Comparison of ENCODE assay signal across 8 cellular contexts in genomic region chrX:56726609-56727008, GRCh38. TPM values are rescaled to one million over a fixed set of nuclear protein-coding genes. Genes with fewer than 3 reads are reported as not detected.
DNase-seq lines count a peak whose midpoint lies in the region; ATAC-seq and TF ChIP-seq lines count a peak whose summit lies in the region.

No MANE protein-coding gene starts in this region.

- no peak overlapping the region for H3K4me3 ChIP-seq in GM23338
- no peak overlapping the region for H3K4me3 ChIP-seq in tibial artery

- H2AFZ ChIP-seq in GM23338 = no peak overlapping the region

- DNase-seq in SIG-M5 treated with dmso at 0.1 percent for 504 hours (lab: John Stamatoyannopoulos, UW; ENCODE audit: unreplicated experiment) (peak; percentile 49), SIG-M5 (lab: John Stamatoyannopoulos, UW) (no peak), GM23338 (ENCODE audit: low spot score) (peak; percentile 60), NCI-H2029 treated with DMSO at 0.1 percent for 48 hours (lab: John Stamatoyannopoulos, UW) (peak; percentile 22), iPS-NIHi7 (ENCODE audit: extremely low spot score) (peak; percentile 9), tibial artery (no peak)
- DNase-seq in activated T-helper 1 cell treated with anti-CD3 and anti-CD28 coated beads, Interleukin-12 subunit alpha, Interleukin-12 subunit beta, Interleukin-2, Interleukin-4 antibody, amounts not matched to agents 30 ng/mL and 10 ng/mL and 1 ng/mL, durations not matched to agents 14 hours and 24 hours and 36 hours (ENCODE audit: low spot score) = peak; percentile 10

- no peak overlapping the region for H3K27ac Mint-ChIP-seq in GM23338
- no peak overlapping the region for H3K27ac Mint-ChIP-seq in activated T-helper 1 cell treated with anti-CD3 and anti-CD28 coated beads, Interleukin-12 subunit alpha, Interleukin-12 subunit beta, Interleukin-2, Interleukin-4 antibody, amounts not matched to agents 30 ng/mL and 10 ng/mL and 1 ng/mL, durations not matched to agents 14 hours and 24 hours and 36 hours

- H3K4me1 ChIP-seq in GM23338 (ENCODE audit: insufficient read depth) (no peaks in the 10 kb centered on the region), tibial artery (peaks cover 0 to 13% (median 0%) of the 10 kb centered on the region in 4 donors)

- H3K36me3 Mint-ChIP-seq in GM23338 (ENCODE audit: low read depth) = no peaks in the 10 kb centered on the region
- no peaks in the 10 kb centered on the region for H3K36me3 Mint-ChIP-seq in activated T-helper 1 cell treated with anti-CD3 and anti-CD28 coated beads, Interleukin-12 subunit alpha, Interleukin-12 subunit beta, Interleukin-2, Interleukin-4 antibody, amounts not matched to agents 30 ng/mL and 10 ng/mL and 1 ng/mL, durations not matched to agents 14 hours and 24 hours and 36 hours (ENCODE audit: low read depth)

- intact Hi-C loops in activated T-helper 1 cell treated with anti-CD3 and anti-CD28 coated beads, Interleukin-12 subunit alpha, Interleukin-12 subunit beta, Interleukin-2, Interleukin-4 antibody, amounts not matched to agents 30 ng/mL and 10 ng/mL and 1 ng/mL, durations not matched to agents 14 hours and 24 hours and 36 hours (cut with micrococcal nuclease) = loop anchor here (1.0 to 5.0 kb wide), 4 partner anchors 329 to 494 kb away; partner anchors contain the start of gene KLF8
- intact Hi-C loops in tibial artery (cut with DNase I; ENCODE audit: low total_unique reads) = no loop called here

- H3K27me3 ChIP-seq in GM23338 (ENCODE audit: insufficient read depth) (no peaks in the 10 kb centered on the region), tibial artery (no peaks in the 10 kb centered on the region)

- TF ChIP-seq CTCF in GM23338 (conservative IDR thresholded peaks at IDR 0.05; ENCODE audit: low read depth in 2 of 2) = peak; percentile 60 to 61
- TF ChIP-seq CTCF in tibial artery (IDR thresholded peaks at IDR 0.05) = peak; percentile 45 to 50

- H3K27me3 Mint-ChIP-seq in GM23338 (ENCODE audit: insufficient read depth, low read depth, poor library complexity) = no peaks in the 10 kb centered on the region
- no peaks in the 10 kb centered on the region for H3K27me3 Mint-ChIP-seq in activated T-helper 1 cell treated with anti-CD3 and anti-CD28 coated beads, Interleukin-12 subunit alpha, Interleukin-12 subunit beta, Interleukin-2, Interleukin-4 antibody, amounts not matched to agents 30 ng/mL and 10 ng/mL and 1 ng/mL, durations not matched to agents 14 hours and 24 hours and 36 hours (ENCODE audit: insufficient read depth)

- H3K9me3 Mint-ChIP-seq in GM23338 = no peaks in the 10 kb centered on the region
- no peaks in the 10 kb centered on the region for H3K9me3 Mint-ChIP-seq in activated T-helper 1 cell treated with anti-CD3 and anti-CD28 coated beads, Interleukin-12 subunit alpha, Interleukin-12 subunit beta, Interleukin-2, Interleukin-4 antibody, amounts not matched to agents 30 ng/mL and 10 ng/mL and 1 ng/mL, durations not matched to agents 14 hours and 24 hours and 36 hours

- H3K4me3 Mint-ChIP-seq in GM23338 = no peak overlapping the region
- H3K4me3 Mint-ChIP-seq in activated T-helper 1 cell treated with anti-CD3 and anti-CD28 coated beads, Interleukin-12 subunit alpha, Interleukin-12 subunit beta, Interleukin-2, Interleukin-4 antibody, amounts not matched to agents 30 ng/mL and 10 ng/mL and 1 ng/mL, durations not matched to agents 14 hours and 24 hours and 36 hours = no peak overlapping the region

- no peaks in the 10 kb centered on the region for H3K9me2 ChIP-seq in GM23338 (ENCODE audit: insufficient read depth)

- H3K4me1 Mint-ChIP-seq in GM23338 = no peaks in the 10 kb centered on the region
- peaks cover 11% of the 10 kb centered on the region for H3K4me1 Mint-ChIP-seq in activated T-helper 1 cell treated with anti-CD3 and anti-CD28 coated beads, Interleukin-12 subunit alpha, Interleukin-12 subunit beta, Interleukin-2, Interleukin-4 antibody, amounts not matched to agents 30 ng/mL and 10 ng/mL and 1 ng/mL, durations not matched to agents 14 hours and 24 hours and 36 hours (ENCODE audit: low read depth)

- H3K9me3 ChIP-seq in tibial artery = no peaks in the 10 kb centered on the region

- no peaks in the 10 kb centered on the region for H4K20me1 ChIP-seq in GM23338 (replicated peaks; ENCODE audit: insufficient read depth)

- no peak overlapping the region for H3K27ac ChIP-seq in GM23338 (ENCODE audit: low read depth)
- no peak overlapping the region for H3K27ac ChIP-seq in tibial artery

- no peak for ATAC-seq in GM23338
- ATAC-seq in GM21526 (IDR thresholded peaks at IDR 0.05; ENCODE audit: low FRiP score, unreplicated experiment) = no peak

- no peak overlapping the region for H3K4me2 ChIP-seq in GM23338

- peaks cover 23% of the 10 kb centered on the region for H3K79me2 ChIP-seq in GM23338 (replicated peaks; ENCODE audit: insufficient read depth)

- H3F3A ChIP-seq in GM23338 (replicated peaks; ENCODE audit: low read depth) = no peaks in the 10 kb centered on the region

- H3K36me3 ChIP-seq in GM23338 (ENCODE audit: insufficient read depth) (no peaks in the 10 kb centered on the region), tibial artery (no peaks in the 10 kb centered on the region)

TF ChIP-seq in GM23338, 12 proteins besides CTCF, POLR2A, EP300 and RAD21 (continues in another document):
- no peak for TF ChIP-seq NANOG (IDR thresholded peaks at IDR 0.05; ENCODE audit: borderline replicate concordance)
- TF ChIP-seq ETS1 (IDR thresholded peaks at IDR 0.05) = no peak
- no peak for TF ChIP-seq JUNB (IDR thresholded peaks at IDR 0.05; ENCODE audit: unreplicated experiment)
- TF ChIP-seq STAT1 (IDR thresholded peaks at IDR 0.05; ENCODE audit: unreplicated experiment) = no peak

RNA-seq across cellular contexts. Expression of gene NBDY, which starts 2.4 kb away (rescaled TPM):
- total RNA-seq in GM23338 (2014; rRNA removed; shearing (Covaris generic)) = 9.6 and 16.9 TPM in 2 replicates
- polyA plus RNA-seq in GM23338 (2016; fragmentation: Nextera tagmentation; extraction: Ambion mirVana) = 197 and 206 TPM in 2 replicates
- 29.3 and 36.7 TPM in 2 replicates for total RNA-seq in activated T-helper 1 cell treated with anti-CD3 and anti-CD28 coated beads, Interleukin-12 subunit alpha, Interleukin-12 subunit beta, Interleukin-2, Interleukin-4 antibody, amounts not matched to agents 30 ng/mL and 10 ng/mL and 1 ng/mL, durations not matched to agents 14 hours and 24 hours and 36 hours

Comparison
In these comparisons a context has a peak if more than half of its experiments do, and no peak if none do; other contexts are left out.
1. DNase-seq: peak in SIG-M5 treated with dmso at 0.1 percent for 504 hours (single experiment), GM23338 (single experiment), NCI-H2029 treated with DMSO at 0.1 percent for 48 hours (single experiment), activated T-helper 1 cell treated with anti-CD3 and anti-CD28 coated beads, Interleukin-12 subunit alpha, Interleukin-12 subunit beta, Interleukin-2, Interleukin-4 antibody, amounts not matched to agents 30 ng/mL and 10 ng/mL and 1 ng/mL, durations not matched to agents 14 hours and 24 hours and 36 hours (single experiment) and iPS-NIHi7 (single experiment); none in SIG-M5 (single experiment) and tibial artery (0 of 2).